In genomic region chr7:47346378-47346914, GRCh38 we compare ENCODE assay signal across 16 cellular contexts.
DNase-seq lines count a peak whose midpoint lies in the region; ATAC-seq and TF ChIP-seq lines count a peak whose summit lies in the region.
"Had no signal": no experiment of that assay in that cellular context is flagged by ENCODE, and none has a peak within 500 bp of the region (broad histone marks: within the 10 kb centered on the region; RNA-seq: fewer than 3 reads in every experiment).

No MANE protein-coding gene starts in this region.

- no peaks in the 10 kb centered on the region for H3K9me3 ChIP-seq in spleen
- H3K9me3 ChIP-seq: BE2C had no signal

- WGBS in spleen, 5 donors, result 92 to 98% (median 94%) methylated on average over 7 of the region's 7 CpGs

- no peaks in the 10 kb centered on the region for H3F3A ChIP-seq in GM23338 (replicated peaks; ENCODE audit: low read depth)

- H3K4me1 Mint-ChIP-seq in GM23338, result peaks cover 5% of the 10 kb centered on the region; the same call in 2 of the 3 replicates
- no peaks in the 10 kb centered on the region for H3K4me1 Mint-ChIP-seq in activated CD4-positive, alpha-beta T cell treated with anti-CD3 and anti-CD28 coated beads for 36 hours
- H3K4me1 Mint-ChIP-seq in activated naive CD4-positive, alpha-beta T cell treated with anti-CD3 and anti-CD28 coated beads for 36 hours (ENCODE audit: low read depth), result no peaks in the 10 kb centered on the region
- H3K4me1 Mint-ChIP-seq: CD4-positive, alpha-beta memory T cell; H9 had no signal

- no peaks in the 10 kb centered on the region for H4K20me1 ChIP-seq in GM23338 (replicated peaks; ENCODE audit: insufficient read depth)

- H2AFZ ChIP-seq in GM23338, result no peak overlapping the region

- ATAC-seq in GM23338, result no peak
- no peak for ATAC-seq in activated CD4-positive, alpha-beta T cell treated with anti-CD3 and anti-CD28 coated beads for 36 hours
- ATAC-seq: GM12878 had no signal

- TF ChIP-seq CTCF in GM23338 (conservative IDR thresholded peaks at IDR 0.05; ENCODE audit: low read depth in 2 of 2), result no peak
- no peak for TF ChIP-seq CTCF in coronary artery (IDR thresholded peaks at IDR 0.05)
- no peak for TF ChIP-seq CTCF in spleen (IDR thresholded peaks at IDR 0.05 in 8 of 11, conservative IDR thresholded peaks at IDR 0.05 in 3 of 11)
- TF ChIP-seq CTCF in GM13977 (IDR thresholded peaks at IDR 0.05; ENCODE audit: extremely low read depth, insufficient read depth, missing control alignments), result no peak

- H3K27me3 Mint-ChIP-seq in GM23338 (ENCODE audit: insufficient read depth, low read depth, poor library complexity), result no peaks in the 10 kb centered on the region
- H3K27me3 Mint-ChIP-seq in activated CD4-positive, alpha-beta T cell treated with anti-CD3 and anti-CD28 coated beads for 36 hours, result no peaks in the 10 kb centered on the region
- H3K27me3 Mint-ChIP-seq in activated naive CD4-positive, alpha-beta T cell treated with anti-CD3 and anti-CD28 coated beads for 36 hours (ENCODE audit: low read depth), result no peaks in the 10 kb centered on the region
- H3K27me3 Mint-ChIP-seq: CD4-positive, alpha-beta memory T cell had no signal

- H3K79me2 ChIP-seq in GM23338 (replicated peaks; ENCODE audit: insufficient read depth), result no peaks in the 10 kb centered on the region

- CTCF ChIA-PET in activated CD4-positive, alpha-beta T cell treated with anti-CD3 and anti-CD28 coated beads for 36 hours (lab: Charles Lee), result no interaction called here
- CTCF ChIA-PET in activated naive CD4-positive, alpha-beta T cell treated with anti-CD3 and anti-CD28 coated beads for 36 hours (lab: Charles Lee), result no interaction called here

- H3K4me3 ChIP-seq in GM23338, result no peak overlapping the region
- H3K4me3 ChIP-seq in coronary artery, result no peak overlapping the region
- no peak overlapping the region for H3K4me3 ChIP-seq in spleen
- H3K4me3 ChIP-seq: GM12878 had no signal

- intact Hi-C loops in spleen (cut with DNase I; ENCODE audit: low total_unique reads), result no loop called here
- intact Hi-C loops in activated CD4-positive, alpha-beta T cell treated with anti-CD3 and anti-CD28 coated beads for 36 hours (cut with DNase I, micrococcal nuclease), result no loop called here
- intact Hi-C loops in activated naive CD4-positive, alpha-beta T cell treated with anti-CD3 and anti-CD28 coated beads for 36 hours (cut with micrococcal nuclease), result no loop called here

- H3K36me3 ChIP-seq in GM23338 (ENCODE audit: insufficient read depth) (no peaks in the 10 kb centered on the region), spleen (peaks cover 0 to 84% (median 34%) of the 10 kb centered on the region in 6 donors)
- H3K36me3 ChIP-seq: BE2C had no signal

- H3K27me3 ChIP-seq in GM23338 (ENCODE audit: insufficient read depth) (no peaks in the 10 kb centered on the region), spleen (replicated peaks in 1 of 7) (no peaks in the 10 kb centered on the region)
- H3K27me3 ChIP-seq: BE2C had no signal

- no peak overlapping the region for H3K4me3 Mint-ChIP-seq in GM23338
- H3K4me3 Mint-ChIP-seq in activated CD4-positive, alpha-beta T cell treated with anti-CD3 and anti-CD28 coated beads for 36 hours, result no peak overlapping the region
- H3K4me3 Mint-ChIP-seq in activated naive CD4-positive, alpha-beta T cell treated with anti-CD3 and anti-CD28 coated beads for 36 hours, result no peak overlapping the region
- H3K4me3 Mint-ChIP-seq: CD4-positive, alpha-beta memory T cell; H9 had no signal

- no peaks in the 10 kb centered on the region for H3K36me3 Mint-ChIP-seq in GM23338 (ENCODE audit: low read depth)
- no peaks in the 10 kb centered on the region for H3K36me3 Mint-ChIP-seq in activated CD4-positive, alpha-beta T cell treated with anti-CD3 and anti-CD28 coated beads for 36 hours (ENCODE audit: low read depth)
- no peaks in the 10 kb centered on the region for H3K36me3 Mint-ChIP-seq in activated naive CD4-positive, alpha-beta T cell treated with anti-CD3 and anti-CD28 coated beads for 36 hours (ENCODE audit: low read depth)
- H3K36me3 Mint-ChIP-seq: CD4-positive, alpha-beta memory T cell had no signal

- POLR2A ChIA-PET in activated CD4-positive, alpha-beta T cell treated with anti-CD3 and anti-CD28 coated beads for 36 hours (lab: Charles Lee), result no interaction called here

- in situ Hi-C loops in GM13977 (cut with MboI; ENCODE audit: low pct_unique_long_range_greater_than_20kb, low sequenced_read_pairs, unreplicated experiment), result no loop called here

- H3K9me3 Mint-ChIP-seq in GM23338, result no peaks in the 10 kb centered on the region
- no peaks in the 10 kb centered on the region for H3K9me3 Mint-ChIP-seq in activated CD4-positive, alpha-beta T cell treated with anti-CD3 and anti-CD28 coated beads for 36 hours (ENCODE audit: low read depth)
- no peaks in the 10 kb centered on the region for H3K9me3 Mint-ChIP-seq in activated naive CD4-positive, alpha-beta T cell treated with anti-CD3 and anti-CD28 coated beads for 36 hours
- H3K9me3 Mint-ChIP-seq: H9 had no signal

- H3K4me1 ChIP-seq in GM23338 (ENCODE audit: insufficient read depth) (no peaks in the 10 kb centered on the region), spleen (peaks cover 0 to 22% (median 2%) of the 10 kb centered on the region in 6 donors)
- H3K4me1 ChIP-seq: BE2C had no signal

- no peaks in the 10 kb centered on the region for H3K9me2 ChIP-seq in GM23338 (ENCODE audit: insufficient read depth)

- DNase-seq in GM23338 (ENCODE audit: low spot score) (no peak), coronary artery (ENCODE audit: low spot score) (peak; percentile 52), mesenteric fat pad (ENCODE audit: low spot score) (peak; percentile 59), spleen (peak; percentile 59), GM13977 (ENCODE audit: low spot score) (no peak), Ammon's horn (ENCODE audit: low spot score) (no peak)
- DNase-seq in activated CD4-positive, alpha-beta T cell treated with anti-CD3 and anti-CD28 coated beads for 36 hours, result no peak
- DNase-seq in activated naive CD4-positive, alpha-beta T cell treated with anti-CD3 and anti-CD28 coated beads for 36 hours, result no peak
- DNase-seq: ACHN; BE2C; CD4-positive, alpha-beta memory T cell; DMS79; GOT3; H9 had no signal

- H3K27ac ChIP-seq in GM23338 (ENCODE audit: low read depth), result no peak overlapping the region
- no peak overlapping the region for H3K27ac ChIP-seq in coronary artery
- no peak overlapping the region for H3K27ac ChIP-seq in spleen
- H3K27ac ChIP-seq: C4-2B had no signal

- TF ChIP-seq POLR2A in spleen (IDR thresholded peaks at IDR 0.05), result no peak

- H3K4me2 ChIP-seq in GM23338, result no peak overlapping the region

- peak overlapping the region; percentile 53; the same call in 1 of the 2 replicates for H3K27ac Mint-ChIP-seq in GM23338
- no peak overlapping the region for H3K27ac Mint-ChIP-seq in activated CD4-positive, alpha-beta T cell treated with anti-CD3 and anti-CD28 coated beads for 36 hours
- H3K27ac Mint-ChIP-seq in activated naive CD4-positive, alpha-beta T cell treated with anti-CD3 and anti-CD28 coated beads for 36 hours, result no peak overlapping the region
- H3K27ac Mint-ChIP-seq: CD4-positive, alpha-beta memory T cell had no signal

TF ChIP-seq in GM23338, 12 proteins besides CTCF, POLR2A, EP300 and RAD21 (continues in another document):
- TF ChIP-seq JUNB (IDR thresholded peaks at IDR 0.05; ENCODE audit: unreplicated experiment), result no peak
- TF ChIP-seq EZH2 (IDR thresholded peaks at IDR 0.05; ENCODE audit: low read depth, unreplicated experiment), result no peak
- TF ChIP-seq EZH2phosphoT487 (IDR thresholded peaks at IDR 0.05; ENCODE audit: unreplicated experiment), result no peak
- no peak for TF ChIP-seq ZNF114 (CRISPR knock-in tag; IDR thresholded peaks at IDR 0.05)
- TF ChIP-seq STAT1 (IDR thresholded peaks at IDR 0.05; ENCODE audit: unreplicated experiment), result no peak
- no peak for TF ChIP-seq ZNF331 (CRISPR knock-in tag; IDR thresholded peaks at IDR 0.05; ENCODE audit: low read depth)
- no peak for TF ChIP-seq CREB1 (CRISPR knock-in tag; IDR thresholded peaks at IDR 0.05; ENCODE audit: low read depth)
- TF ChIP-seq NANOG (IDR thresholded peaks at IDR 0.05; ENCODE audit: borderline replicate concordance), result no peak
- no peak for TF ChIP-seq POLR2AphosphoS5 (IDR thresholded peaks at IDR 0.05; ENCODE audit: low read depth)

Comparison
In these comparisons a context has a peak if more than half of its experiments do, and no peak if none do; other contexts are left out.
1. DNase-seq: peak in coronary artery (single experiment), mesenteric fat pad (single experiment) and spleen (single experiment); none in GM23338 (single experiment), GM13977 (single experiment), Ammon's horn (single experiment), activated CD4-positive, alpha-beta T cell treated with anti-CD3 and anti-CD28 coated beads for 36 hours (single experiment) and activated naive CD4-positive, alpha-beta T cell treated with anti-CD3 and anti-CD28 coated beads for 36 hours (single experiment).